ENCODE assay signal across 23 cellular contexts in genomic region chrX:118569676-118570075, GRCh38.
A peak's percentile ranks its signal among the peaks of the same experiment; 100 is the strongest.
DNase-seq lines count a peak whose midpoint lies in the region; ATAC-seq and TF ChIP-seq lines count a peak whose summit lies in the region.
"Had no signal": no experiment of that assay in that cellular context is flagged by ENCODE, and none has a peak within 500 bp of the region (broad histone marks: within the 10 kb centered on the region; RNA-seq: fewer than 3 reads in every experiment).

No MANE protein-coding gene starts in this region.

- H3K27ac ChIP-seq in gastrocnemius medialis, result no peak overlapping the region
- no peak overlapping the region for H3K27ac ChIP-seq in esophagus muscularis mucosa (replicated peaks in 1 of 4)
- H3K27ac ChIP-seq: VCaP had no signal

- no peak for TF ChIP-seq CTCF in fibroblast of the aortic adventitia (IDR thresholded peaks at IDR 0.05; ENCODE audit: insufficient read depth, low read length)
- TF ChIP-seq CTCF in gastrocnemius medialis (IDR thresholded peaks at IDR 0.05 in 4 of 5, conservative IDR thresholded peaks at IDR 0.05 in 1 of 5), result no peak
- no peak for TF ChIP-seq CTCF in esophagus muscularis mucosa (IDR thresholded peaks at IDR 0.05)

- DNase-seq in activated CD4-positive, alpha-beta T cell treated with anti-CD3 and anti-CD28 coated beads, Interleukin-2, amount 10 ng/mL, durations not matched to agents 24 days and 14 days, result no peak
- DNase-seq in activated CD4-positive, alpha-beta T cell treated with anti-CD3 and anti-CD28 coated beads, Interleukin-2, amount 50 U/mL, for 4 hours, result no peak
- peak; percentile 13 for DNase-seq in COLO829 (ENCODE audit: low spot score)
- peak in 1 of 2 donors; percentile 7 for DNase-seq in activated naive CD4-positive, alpha-beta T cell treated with anti-CD3 and anti-CD28 coated beads, Interleukin-2, amount 50 U/mL, for 72 hours (ENCODE audit: low spot score in 2 of 2)
- peak; percentile 18 for DNase-seq in fibroblast of the aortic adventitia (ENCODE audit: low read depth)
- DNase-seq in gastrocnemius medialis, result no peak
- no peak for DNase-seq in esophagus muscularis mucosa (ENCODE audit: extremely low spot score)
- DNase-seq: amygdala; DMS 273 treated with DMSO at 0.1 percent for 48 hours; effector memory CD8-positive, alpha-beta T cell; GDM1; KBM-7; mesenchymal stem cell; naive thymus-derived CD8-positive, alpha-beta T cell; NCI-H1048; NCI-H526; OCI-M1; SHP77 treated with DMSO at 0.1 percent for 48 hours; T-cell; trophoblast cell had no signal

- no peak for TF ChIP-seq POLR2A in gastrocnemius medialis (IDR thresholded peaks at IDR 0.05)
- no peak for TF ChIP-seq POLR2A in esophagus muscularis mucosa (IDR thresholded peaks at IDR 0.05; ENCODE audit: low read depth)

- no peaks in the 10 kb centered on the region for H3K27me3 ChIP-seq in gastrocnemius medialis
- no peaks in the 10 kb centered on the region for H3K27me3 ChIP-seq in esophagus muscularis mucosa

- no peaks in the 10 kb centered on the region for H3K36me3 ChIP-seq in gastrocnemius medialis
- peaks cover 0 to 26% (median 4%) of the 10 kb centered on the region in 4 donors for H3K36me3 ChIP-seq in esophagus muscularis mucosa

- no peaks in the 10 kb centered on the region for H3K27me3 Mint-ChIP-seq in activated CD4-positive, alpha-beta T cell treated with anti-CD3 and anti-CD28 coated beads, Interleukin-2, amount 10 ng/mL, durations not matched to agents 24 days and 14 days
- H3K27me3 Mint-ChIP-seq: effector memory CD8-positive, alpha-beta T cell; naive thymus-derived CD8-positive, alpha-beta T cell; T-cell had no signal

- H3K4me3 ChIP-seq in fibroblast of the aortic adventitia (ENCODE audit: low read depth, low read length) (no peak overlapping the region), gastrocnemius medialis (no peak overlapping the region), esophagus muscularis mucosa (no peak overlapping the region)

- no peak overlapping the region for H3K4me3 Mint-ChIP-seq in activated CD4-positive, alpha-beta T cell treated with anti-CD3 and anti-CD28 coated beads, Interleukin-2, amount 10 ng/mL, durations not matched to agents 24 days and 14 days
- H3K4me3 Mint-ChIP-seq: effector memory CD8-positive, alpha-beta T cell; naive thymus-derived CD8-positive, alpha-beta T cell; T-cell had no signal

- TF ChIP-seq EP300 in esophagus muscularis mucosa (IDR thresholded peaks at IDR 0.05), result no peak

- ATAC-seq in activated naive CD4-positive, alpha-beta T cell treated with anti-CD3 and anti-CD28 coated beads, Interleukin-2, amount 50 U/mL, for 72 hours, result peak; percentile 84 to 91
- ATAC-seq in gastrocnemius medialis, result no peak
- no peak for ATAC-seq in HG02588 (IDR thresholded peaks at IDR 0.05; ENCODE audit: unreplicated experiment)
- ATAC-seq: effector memory CD8-positive, alpha-beta T cell; HCT116; naive thymus-derived CD8-positive, alpha-beta T cell; T-cell had no signal

- peaks cover 9% of the 10 kb centered on the region for H3K4me1 Mint-ChIP-seq in activated CD4-positive, alpha-beta T cell treated with anti-CD3 and anti-CD28 coated beads, Interleukin-2, amount 10 ng/mL, durations not matched to agents 24 days and 14 days

- 54% methylated on average over 3 of the region's 3 CpGs for WGBS in esophagus muscularis mucosa

- intact Hi-C loops in activated CD4-positive, alpha-beta T cell treated with anti-CD3 and anti-CD28 coated beads, Interleukin-2, amount 10 ng/mL, durations not matched to agents 24 days and 14 days (cut with micrococcal nuclease), result loop anchor here (1.0 to 2.0 kb wide), 2 partner anchors 33 to 75 kb away; partner anchors contain the start of gene DOCK11
- intact Hi-C loops in gastrocnemius medialis (cut with DNase I; ENCODE audit: low total_unique reads), result no loop called here
- intact Hi-C loops in esophagus muscularis mucosa (cut with DNase I), result loop anchor here (10.0 kb wide), 1 partner anchor 75 kb away; the partner anchor contains the start of gene DOCK11

- no peaks in the 10 kb centered on the region for H3K9me3 ChIP-seq in gastrocnemius medialis
- H3K9me3 ChIP-seq in esophagus muscularis mucosa, result no peaks in the 10 kb centered on the region

- H3K27ac Mint-ChIP-seq in activated CD4-positive, alpha-beta T cell treated with anti-CD3 and anti-CD28 coated beads, Interleukin-2, amount 10 ng/mL, durations not matched to agents 24 days and 14 days, result peak overlapping the region; percentile 77
- peak overlapping the region; percentile 72 to 78 for H3K27ac Mint-ChIP-seq in activated naive CD4-positive, alpha-beta T cell treated with anti-CD3 and anti-CD28 coated beads, Interleukin-2, amount 50 U/mL, for 72 hours

- peaks cover 38% of the 10 kb centered on the region for H3K36me3 Mint-ChIP-seq in activated CD4-positive, alpha-beta T cell treated with anti-CD3 and anti-CD28 coated beads, Interleukin-2, amount 10 ng/mL, durations not matched to agents 24 days and 14 days (ENCODE audit: low read depth)
- H3K36me3 Mint-ChIP-seq in activated naive CD4-positive, alpha-beta T cell treated with anti-CD3 and anti-CD28 coated beads, Interleukin-2, amount 50 U/mL, for 72 hours, result peaks cover 0 to 29% of the 10 kb centered on the region in 2 donors

- H3K9me3 Mint-ChIP-seq in activated CD4-positive, alpha-beta T cell treated with anti-CD3 and anti-CD28 coated beads, Interleukin-2, amount 10 ng/mL, durations not matched to agents 24 days and 14 days, result no peaks in the 10 kb centered on the region
- no peaks in the 10 kb centered on the region for H3K9me3 Mint-ChIP-seq in activated naive CD4-positive, alpha-beta T cell treated with anti-CD3 and anti-CD28 coated beads, Interleukin-2, amount 50 U/mL, for 72 hours
- H3K9me3 Mint-ChIP-seq: effector memory CD8-positive, alpha-beta T cell; naive thymus-derived CD8-positive, alpha-beta T cell; T-cell had no signal

- H3K4me1 ChIP-seq in gastrocnemius medialis (no peaks in the 10 kb centered on the region), esophagus muscularis mucosa (peaks cover 0 to 7% (median 0%) of the 10 kb centered on the region in 4 donors)

- in situ Hi-C loops in gastrocnemius medialis (cut with MboI; ENCODE audit: low sequenced_read_pairs in 4 of 4), result no loop called here

Comparison
In these comparisons a context has a peak if more than half of its experiments do, and no peak if none do; other contexts are left out.
1. DNase-seq: peak in COLO829 (single experiment) and fibroblast of the aortic adventitia (single experiment); none in activated CD4-positive, alpha-beta T cell treated with anti-CD3 and anti-CD28 coated beads, Interleukin-2, amount 10 ng/mL, durations not matched to agents 24 days and 14 days (single experiment), activated CD4-positive, alpha-beta T cell treated with anti-CD3 and anti-CD28 coated beads, Interleukin-2, amount 50 U/mL, for 4 hours (0 of 2), gastrocnemius medialis (0 of 2) and esophagus muscularis mucosa (single experiment).
2. ATAC-seq: peak in activated naive CD4-positive, alpha-beta T cell treated with anti-CD3 and anti-CD28 coated beads, Interleukin-2, amount 50 U/mL, for 72 hours (2 of 2); none in gastrocnemius medialis (0 of 2) and HG02588 (single experiment).